1 cellular context compared by ENCODE assay signal in the genomic region with DNA sequence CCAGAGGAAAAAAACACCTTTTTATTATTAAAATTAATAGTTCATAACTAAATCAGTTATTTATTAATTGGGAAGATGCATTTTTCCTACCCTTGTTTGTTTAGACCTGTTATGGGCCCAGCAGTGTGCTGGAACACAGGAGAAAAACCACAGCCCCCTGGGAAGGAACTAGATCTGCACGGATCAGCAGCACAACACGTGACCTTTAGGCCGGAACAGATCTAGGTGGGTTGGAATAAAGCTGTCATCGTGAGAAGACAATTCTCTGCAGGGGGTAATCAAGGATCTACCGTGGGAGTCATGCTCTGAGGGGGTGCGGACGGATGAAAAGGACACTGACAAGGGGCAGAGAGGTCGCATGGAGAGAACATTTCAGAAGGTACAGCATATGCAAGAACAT.
A peak's percentile ranks its signal among the peaks of the same experiment; 100 is the strongest.
TF ChIP-seq lines count a peak whose summit lies in the region.

No MANE protein-coding gene starts in this region.

TF ChIP-seq in K562, 482 proteins besides CTCF, POLR2A, EP300 and RAD21 (continued from another document and continues in another):
- no peak for TF ChIP-seq PPARD (CRISPR knock-in tag; IDR thresholded peaks at IDR 0.05)
- no peak for TF ChIP-seq MIER1 (IDR thresholded peaks at IDR 0.05; ENCODE audit: low read depth)
- TF ChIP-seq, protein P1, sequence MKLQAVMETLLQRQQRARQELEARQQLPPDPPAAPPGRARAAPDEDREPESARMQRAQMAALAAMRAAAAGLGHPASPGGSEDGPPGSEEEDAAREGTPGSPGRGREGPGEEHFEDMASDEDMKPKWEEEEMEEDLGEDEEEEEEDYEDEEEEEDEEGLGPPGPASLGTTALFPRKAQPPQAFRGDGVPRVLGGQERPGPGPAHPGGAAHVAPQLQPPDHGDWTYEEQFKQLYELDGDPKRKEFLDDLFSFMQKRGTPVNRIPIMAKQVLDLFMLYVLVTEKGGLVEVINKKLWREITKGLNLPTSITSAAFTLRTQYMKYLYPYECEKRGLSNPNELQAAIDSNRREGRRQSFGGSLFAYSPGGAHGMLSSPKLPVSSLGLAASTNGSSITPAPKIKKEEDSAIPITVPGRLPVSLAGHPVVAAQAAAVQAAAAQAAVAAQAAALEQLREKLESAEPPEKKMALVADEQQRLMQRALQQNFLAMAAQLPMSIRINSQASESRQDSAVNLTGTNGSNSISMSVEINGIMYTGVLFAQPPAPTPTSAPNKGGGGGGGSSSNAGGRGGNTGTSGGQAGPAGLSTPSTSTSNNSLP (IDR thresholded peaks at IDR 0.05; ENCODE audit: borderline replicate concordance, low read depth, low read length): no peak
- no peak for TF ChIP-seq FOXA3 (CRISPR knock-in tag; conservative IDR thresholded peaks at IDR 0.05 in 1 of 2, IDR thresholded peaks at IDR 0.05 in 1 of 2)
- no peak for TF ChIP-seq SNIP1 (IDR thresholded peaks at IDR 0.05; ENCODE audit: low read depth)
- TF ChIP-seq TGIF2 (CRISPR knock-in tag; IDR thresholded peaks at IDR 0.05): no peak
- TF ChIP-seq, protein P2, sequence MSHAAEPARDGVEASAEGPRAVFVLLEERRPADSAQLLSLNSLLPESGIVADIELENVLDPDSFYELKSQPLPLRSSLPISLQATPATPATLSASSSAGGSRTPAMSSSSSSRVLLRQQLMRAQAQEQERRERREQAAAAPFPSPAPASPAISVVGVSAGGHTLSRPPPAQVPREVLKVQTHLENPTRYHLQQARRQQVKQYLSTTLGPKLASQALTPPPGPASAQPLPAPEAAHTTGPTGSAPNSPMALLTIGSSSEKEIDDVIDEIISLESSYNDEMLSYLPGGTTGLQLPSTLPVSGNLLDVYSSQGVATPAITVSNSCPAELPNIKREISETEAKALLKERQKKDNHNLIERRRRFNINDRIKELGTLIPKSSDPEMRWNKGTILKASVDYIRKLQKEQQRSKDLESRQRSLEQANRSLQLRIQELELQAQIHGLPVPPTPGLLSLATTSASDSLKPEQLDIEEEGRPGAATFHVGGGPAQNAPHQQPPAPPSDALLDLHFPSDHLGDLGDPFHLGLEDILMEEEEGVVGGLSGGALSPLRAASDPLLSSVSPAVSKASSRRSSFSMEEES (CRISPR knock-in tag; IDR thresholded peaks at IDR 0.05): peak; percentile 70
- 0 out of 2 replicates have a peak, but pooled peaks have one; percentile 17 for TF ChIP-seq ETV1 (tag; conservative IDR thresholded peaks at IDR 0.05; ENCODE audit: low read depth)
- TF ChIP-seq, protein P3, sequence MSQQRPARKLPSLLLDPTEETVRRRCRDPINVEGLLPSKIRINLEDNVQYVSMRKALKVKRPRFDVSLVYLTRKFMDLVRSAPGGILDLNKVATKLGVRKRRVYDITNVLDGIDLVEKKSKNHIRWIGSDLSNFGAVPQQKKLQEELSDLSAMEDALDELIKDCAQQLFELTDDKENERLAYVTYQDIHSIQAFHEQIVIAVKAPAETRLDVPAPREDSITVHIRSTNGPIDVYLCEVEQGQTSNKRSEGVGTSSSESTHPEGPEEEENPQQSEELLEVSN (IDR thresholded peaks at IDR 0.05; ENCODE audit: borderline replicate concordance in 1 of 2, extremely low read depth in 1 of 2, insufficient read depth in 1 of 2, insufficient read length in 1 of 2, low read depth in 1 of 2, low read length in 1 of 2, poor library complexity in 1 of 2, severe bottlenecking in 1 of 2): no peak
- TF ChIP-seq, protein P4, sequence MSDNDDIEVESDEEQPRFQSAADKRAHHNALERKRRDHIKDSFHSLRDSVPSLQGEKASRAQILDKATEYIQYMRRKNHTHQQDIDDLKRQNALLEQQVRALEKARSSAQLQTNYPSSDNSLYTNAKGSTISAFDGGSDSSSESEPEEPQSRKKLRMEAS (CRISPR knock-in tag; IDR thresholded peaks at IDR 0.05): no peak
- no peak for TF ChIP-seq TAF9B (IDR thresholded peaks at IDR 0.05; ENCODE audit: partially characterized antibody)
- no peak for TF ChIP-seq KAT7 (CRISPR knock-in tag; IDR thresholded peaks at IDR 0.05; ENCODE audit: borderline replicate concordance)
- TF ChIP-seq ZNF644 (tag; IDR thresholded peaks at IDR 0.05; ENCODE audit: low read depth): no peak
- TF ChIP-seq, protein P5, sequence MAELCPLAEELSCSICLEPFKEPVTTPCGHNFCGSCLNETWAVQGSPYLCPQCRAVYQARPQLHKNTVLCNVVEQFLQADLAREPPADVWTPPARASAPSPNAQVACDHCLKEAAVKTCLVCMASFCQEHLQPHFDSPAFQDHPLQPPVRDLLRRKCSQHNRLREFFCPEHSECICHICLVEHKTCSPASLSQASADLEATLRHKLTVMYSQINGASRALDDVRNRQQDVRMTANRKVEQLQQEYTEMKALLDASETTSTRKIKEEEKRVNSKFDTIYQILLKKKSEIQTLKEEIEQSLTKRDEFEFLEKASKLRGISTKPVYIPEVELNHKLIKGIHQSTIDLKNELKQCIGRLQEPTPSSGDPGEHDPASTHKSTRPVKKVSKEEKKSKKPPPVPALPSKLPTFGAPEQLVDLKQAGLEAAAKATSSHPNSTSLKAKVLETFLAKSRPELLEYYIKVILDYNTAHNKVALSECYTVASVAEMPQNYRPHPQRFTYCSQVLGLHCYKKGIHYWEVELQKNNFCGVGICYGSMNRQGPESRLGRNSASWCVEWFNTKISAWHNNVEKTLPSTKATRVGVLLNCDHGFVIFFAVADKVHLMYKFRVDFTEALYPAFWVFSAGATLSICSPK (IDR thresholded peaks at IDR 0.05; ENCODE audit: borderline replicate concordance): no peak
- TF ChIP-seq KDM2B (CRISPR knock-in tag; IDR thresholded peaks at IDR 0.05): no peak
- TF ChIP-seq, protein P6, sequence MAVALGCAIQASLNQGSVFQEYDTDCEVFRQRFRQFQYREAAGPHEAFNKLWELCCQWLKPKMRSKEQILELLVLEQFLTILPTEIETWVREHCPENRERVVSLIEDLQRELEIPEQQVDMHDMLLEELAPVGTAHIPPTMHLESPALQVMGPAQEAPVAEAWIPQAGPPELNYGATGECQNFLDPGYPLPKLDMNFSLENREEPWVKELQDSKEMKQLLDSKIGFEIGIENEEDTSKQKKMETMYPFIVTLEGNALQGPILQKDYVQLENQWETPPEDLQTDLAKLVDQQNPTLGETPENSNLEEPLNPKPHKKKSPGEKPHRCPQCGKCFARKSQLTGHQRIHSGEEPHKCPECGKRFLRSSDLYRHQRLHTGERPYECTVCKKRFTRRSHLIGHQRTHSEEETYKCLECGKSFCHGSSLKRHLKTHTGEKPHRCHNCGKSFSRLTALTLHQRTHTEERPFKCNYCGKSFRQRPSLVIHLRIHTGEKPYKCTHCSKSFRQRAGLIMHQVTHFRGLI (CRISPR knock-in tag; IDR thresholded peaks at IDR 0.05): no peak
- no peak for TF ChIP-seq ZNF699 (CRISPR knock-in tag; IDR thresholded peaks at IDR 0.05; ENCODE audit: insufficient replicate concordance)
- TF ChIP-seq, protein P7, sequence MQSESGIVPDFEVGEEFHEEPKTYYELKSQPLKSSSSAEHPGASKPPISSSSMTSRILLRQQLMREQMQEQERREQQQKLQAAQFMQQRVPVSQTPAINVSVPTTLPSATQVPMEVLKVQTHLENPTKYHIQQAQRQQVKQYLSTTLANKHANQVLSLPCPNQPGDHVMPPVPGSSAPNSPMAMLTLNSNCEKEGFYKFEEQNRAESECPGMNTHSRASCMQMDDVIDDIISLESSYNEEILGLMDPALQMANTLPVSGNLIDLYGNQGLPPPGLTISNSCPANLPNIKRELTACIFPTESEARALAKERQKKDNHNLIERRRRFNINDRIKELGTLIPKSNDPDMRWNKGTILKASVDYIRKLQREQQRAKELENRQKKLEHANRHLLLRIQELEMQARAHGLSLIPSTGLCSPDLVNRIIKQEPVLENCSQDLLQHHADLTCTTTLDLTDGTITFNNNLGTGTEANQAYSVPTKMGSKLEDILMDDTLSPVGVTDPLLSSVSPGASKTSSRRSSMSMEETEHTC (IDR thresholded peaks at IDR 0.05): no peak
- TF ChIP-seq ZBTB7A (IDR thresholded peaks at IDR 0.05; ENCODE audit: borderline replicate concordance, control insufficient read depth, low read depth, low read length): no peak
- TF ChIP-seq, protein P8, sequence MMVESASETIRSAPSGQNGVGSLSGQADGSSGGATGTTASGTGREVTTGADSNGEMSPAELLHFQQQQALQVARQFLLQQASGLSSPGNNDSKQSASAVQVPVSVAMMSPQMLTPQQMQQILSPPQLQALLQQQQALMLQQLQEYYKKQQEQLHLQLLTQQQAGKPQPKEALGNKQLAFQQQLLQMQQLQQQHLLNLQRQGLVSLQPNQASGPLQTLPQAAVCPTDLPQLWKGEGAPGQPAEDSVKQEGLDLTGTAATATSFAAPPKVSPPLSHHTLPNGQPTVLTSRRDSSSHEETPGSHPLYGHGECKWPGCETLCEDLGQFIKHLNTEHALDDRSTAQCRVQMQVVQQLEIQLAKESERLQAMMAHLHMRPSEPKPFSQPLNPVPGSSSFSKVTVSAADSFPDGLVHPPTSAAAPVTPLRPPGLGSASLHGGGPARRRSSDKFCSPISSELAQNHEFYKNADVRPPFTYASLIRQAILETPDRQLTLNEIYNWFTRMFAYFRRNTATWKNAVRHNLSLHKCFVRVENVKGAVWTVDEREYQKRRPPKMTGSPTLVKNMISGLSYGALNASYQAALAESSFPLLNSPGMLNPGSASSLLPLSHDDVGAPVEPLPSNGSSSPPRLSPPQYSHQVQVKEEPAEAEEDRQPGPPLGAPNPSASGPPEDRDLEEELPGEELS (CRISPR knock-in tag; IDR thresholded peaks at IDR 0.05; ENCODE audit: borderline replicate concordance): no peak
- TF ChIP-seq ERF (CRISPR knock-in tag; IDR thresholded peaks at IDR 0.05): no peak
- TF ChIP-seq SREBF1 (IDR thresholded peaks at IDR 0.05; ENCODE audit: borderline replicate concordance, low read depth, low read length): no peak
- TF ChIP-seq, protein P9, sequence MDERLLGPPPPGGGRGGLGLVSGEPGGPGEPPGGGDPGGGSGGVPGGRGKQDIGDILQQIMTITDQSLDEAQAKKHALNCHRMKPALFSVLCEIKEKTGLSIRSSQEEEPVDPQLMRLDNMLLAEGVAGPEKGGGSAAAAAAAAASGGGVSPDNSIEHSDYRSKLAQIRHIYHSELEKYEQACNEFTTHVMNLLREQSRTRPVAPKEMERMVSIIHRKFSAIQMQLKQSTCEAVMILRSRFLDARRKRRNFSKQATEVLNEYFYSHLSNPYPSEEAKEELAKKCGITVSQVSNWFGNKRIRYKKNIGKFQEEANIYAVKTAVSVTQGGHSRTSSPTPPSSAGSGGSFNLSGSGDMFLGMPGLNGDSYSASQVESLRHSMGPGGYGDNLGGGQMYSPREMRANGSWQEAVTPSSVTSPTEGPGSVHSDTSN (CRISPR knock-in tag; IDR thresholded peaks at IDR 0.05; ENCODE audit: low read depth): no peak
- TF ChIP-seq, protein P9 (tag; conservative IDR thresholded peaks at IDR 0.05; ENCODE audit: low read depth): no peak; the same call in 1 of the 2 replicates
- no peak for TF ChIP-seq POLR2G (IDR thresholded peaks at IDR 0.05; ENCODE audit: low read depth, low read length)
- TF ChIP-seq KHSRP (IDR thresholded peaks at IDR 0.05): no peak
- TF ChIP-seq, protein P10, sequence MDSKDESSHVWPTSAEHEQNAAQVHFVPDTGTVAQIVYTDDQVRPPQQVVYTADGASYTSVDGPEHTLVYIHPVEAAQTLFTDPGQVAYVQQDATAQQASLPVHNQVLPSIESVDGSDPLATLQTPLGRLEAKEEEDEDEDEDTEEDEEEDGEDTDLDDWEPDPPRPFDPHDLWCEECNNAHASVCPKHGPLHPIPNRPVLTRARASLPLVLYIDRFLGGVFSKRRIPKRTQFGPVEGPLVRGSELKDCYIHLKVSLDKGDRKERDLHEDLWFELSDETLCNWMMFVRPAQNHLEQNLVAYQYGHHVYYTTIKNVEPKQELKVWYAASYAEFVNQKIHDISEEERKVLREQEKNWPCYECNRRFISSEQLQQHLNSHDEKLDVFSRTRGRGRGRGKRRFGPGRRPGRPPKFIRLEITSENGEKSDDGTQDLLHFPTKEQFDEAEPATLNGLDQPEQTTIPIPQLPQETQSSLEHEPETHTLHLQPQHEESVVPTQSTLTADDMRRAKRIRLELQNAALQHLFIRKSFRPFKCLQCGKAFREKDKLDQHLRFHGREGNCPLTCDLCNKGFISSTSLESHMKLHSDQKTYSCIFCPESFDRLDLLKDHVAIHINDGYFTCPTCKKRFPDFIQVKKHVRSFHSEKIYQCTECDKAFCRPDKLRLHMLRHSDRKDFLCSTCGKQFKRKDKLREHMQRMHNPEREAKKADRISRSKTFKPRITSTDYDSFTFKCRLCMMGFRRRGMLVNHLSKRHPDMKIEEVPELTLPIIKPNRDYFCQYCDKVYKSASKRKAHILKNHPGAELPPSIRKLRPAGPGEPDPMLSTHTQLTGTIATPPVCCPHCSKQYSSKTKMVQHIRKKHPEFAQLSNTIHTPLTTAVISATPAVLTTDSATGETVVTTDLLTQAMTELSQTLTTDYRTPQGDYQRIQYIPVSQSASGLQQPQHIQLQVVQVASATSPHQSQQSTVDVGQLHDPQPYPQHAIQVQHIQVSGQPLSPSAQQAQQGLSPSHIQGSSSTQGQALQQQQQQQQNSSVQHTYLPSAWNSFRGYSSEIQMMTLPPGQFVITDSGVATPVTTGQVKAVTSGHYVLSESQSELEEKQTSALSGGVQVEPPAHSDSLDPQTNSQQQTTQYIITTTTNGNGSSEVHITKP (IDR thresholded peaks at IDR 0.05; ENCODE audit: partially characterized antibody): peak; percentile 36
- TF ChIP-seq, protein P11, sequence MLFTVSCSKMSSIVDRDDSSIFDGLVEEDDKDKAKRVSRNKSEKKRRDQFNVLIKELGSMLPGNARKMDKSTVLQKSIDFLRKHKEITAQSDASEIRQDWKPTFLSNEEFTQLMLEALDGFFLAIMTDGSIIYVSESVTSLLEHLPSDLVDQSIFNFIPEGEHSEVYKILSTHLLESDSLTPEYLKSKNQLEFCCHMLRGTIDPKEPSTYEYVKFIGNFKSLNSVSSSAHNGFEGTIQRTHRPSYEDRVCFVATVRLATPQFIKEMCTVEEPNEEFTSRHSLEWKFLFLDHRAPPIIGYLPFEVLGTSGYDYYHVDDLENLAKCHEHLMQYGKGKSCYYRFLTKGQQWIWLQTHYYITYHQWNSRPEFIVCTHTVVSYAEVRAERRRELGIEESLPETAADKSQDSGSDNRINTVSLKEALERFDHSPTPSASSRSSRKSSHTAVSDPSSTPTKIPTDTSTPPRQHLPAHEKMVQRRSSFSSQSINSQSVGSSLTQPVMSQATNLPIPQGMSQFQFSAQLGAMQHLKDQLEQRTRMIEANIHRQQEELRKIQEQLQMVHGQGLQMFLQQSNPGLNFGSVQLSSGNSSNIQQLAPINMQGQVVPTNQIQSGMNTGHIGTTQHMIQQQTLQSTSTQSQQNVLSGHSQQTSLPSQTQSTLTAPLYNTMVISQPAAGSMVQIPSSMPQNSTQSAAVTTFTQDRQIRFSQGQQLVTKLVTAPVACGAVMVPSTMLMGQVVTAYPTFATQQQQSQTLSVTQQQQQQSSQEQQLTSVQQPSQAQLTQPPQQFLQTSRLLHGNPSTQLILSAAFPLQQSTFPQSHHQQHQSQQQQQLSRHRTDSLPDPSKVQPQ (CRISPR knock-in tag; IDR thresholded peaks at IDR 0.05; ENCODE audit: borderline replicate concordance): no peak
- TF ChIP-seq RAD51 (IDR thresholded peaks at IDR 0.05; ENCODE audit: borderline replicate concordance, low read depth): peak; percentile 63
- TF ChIP-seq HNRNPH1 (optimal IDR thresholded peaks at IDR 0.05; ENCODE audit: low read depth, low read length): no peak
- peak; percentile 35 for TF ChIP-seq MEIS2 (IDR thresholded peaks at IDR 0.05; ENCODE audit: partially characterized antibody)
- TF ChIP-seq IRF2 (CRISPR knock-in tag; IDR thresholded peaks at IDR 0.05): no peak
- TF ChIP-seq CREM (IDR thresholded peaks at IDR 0.05; ENCODE audit: low read depth): no peak
- TF ChIP-seq MAFG (tag; conservative IDR thresholded peaks at IDR 0.05): no peak
